In the genomic region with DNA sequence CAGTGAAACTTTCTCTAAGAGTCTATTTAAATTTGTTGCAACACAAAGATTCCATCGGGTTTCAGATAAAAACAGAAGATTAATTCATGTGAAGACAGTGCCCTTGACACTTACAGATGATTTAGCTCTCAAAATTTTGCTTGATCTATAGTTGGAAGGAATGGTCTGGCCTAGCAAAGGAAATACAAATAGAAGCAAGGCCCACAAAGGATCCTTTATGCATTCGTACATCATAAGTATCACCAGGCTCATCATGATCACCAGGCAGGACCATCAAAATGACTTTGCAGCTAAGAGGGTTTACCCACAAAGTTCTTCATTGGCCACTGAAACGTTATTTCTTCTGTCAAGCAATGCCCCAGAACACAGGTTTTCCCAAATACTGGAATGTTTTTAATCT, we compare ENCODE assay signal across 3 cellular contexts.
"Had no signal": no experiment of that assay in that cellular context is flagged by ENCODE, and none has a peak within 500 bp of the region (broad histone marks: within the 10 kb centered on the region; RNA-seq: fewer than 3 reads in every experiment).

No MANE protein-coding gene starts in this region.

- ATAC-seq: K562 had no signal

- DNase-seq: KBM-7, KG1 had no signal
